In genomic region chr4:10655968-10656367, GRCh38 we compare ENCODE assay signal across 14 cellular contexts. TPM values are rescaled to one million over a fixed set of nuclear protein-coding genes. Genes with fewer than 3 reads are reported as not detected.
A peak's percentile ranks its signal among the peaks of the same experiment; 100 is the strongest.
DNase-seq lines count a peak whose midpoint lies in the region; ATAC-seq and TF ChIP-seq lines count a peak whose summit lies in the region.
"Had no signal": no experiment of that assay in that cellular context is flagged by ENCODE, and none has a peak within 500 bp of the region (broad histone marks: within the 10 kb centered on the region; RNA-seq: fewer than 3 reads in every experiment).

No MANE protein-coding gene starts in this region.

- H3K9me3 ChIP-seq in CD4-positive, alpha-beta T cell (ENCODE audit: control insufficient read depth, low read length), result no peaks in the 10 kb centered on the region
- H3K9me3 ChIP-seq in right atrium auricular region, result no peaks in the 10 kb centered on the region

- no peaks in the 10 kb centered on the region for H3K27me3 ChIP-seq in CD4-positive, alpha-beta T cell (ENCODE audit: control insufficient read depth, insufficient read depth, low read length)
- no peaks in the 10 kb centered on the region for H3K27me3 ChIP-seq in right atrium auricular region

- H3K27me3 Mint-ChIP-seq in CD4-positive, alpha-beta T cell, result peaks cover 5% of the 10 kb centered on the region
- no peaks in the 10 kb centered on the region for H3K27me3 Mint-ChIP-seq in activated naive CD8-positive, alpha-beta T cell

- no peaks in the 10 kb centered on the region for H3K36me3 ChIP-seq in right atrium auricular region

- in situ Hi-C loops in KBM-7 (cut with MboI; ENCODE audit: low pct_unique_long_range_greater_than_20kb, low sequenced_read_pairs), result no loop called here

- H3K4me1 Mint-ChIP-seq in CD4-positive, alpha-beta T cell (ENCODE audit: low read depth), result peaks cover 19% of the 10 kb centered on the region
- H3K4me1 Mint-ChIP-seq in activated naive CD8-positive, alpha-beta T cell (ENCODE audit: low read depth), result peaks cover 18% of the 10 kb centered on the region

- H3K27ac ChIP-seq in CD4-positive, alpha-beta T cell (ENCODE audit: low read depth, low read length), result no peak overlapping the region
- H3K27ac ChIP-seq in right atrium auricular region, result no peak overlapping the region

- H3K4me3 ChIP-seq in right atrium auricular region, result no peak overlapping the region
- H3K4me3 ChIP-seq: GM23338 had no signal

- POLR2A ChIA-PET in CD4-positive, alpha-beta T cell (lab: Charles Lee), result no interaction called here

- peak overlapping the region; percentile 18 for H3K4me3 Mint-ChIP-seq in CD4-positive, alpha-beta T cell
- H3K4me3 Mint-ChIP-seq in activated naive CD8-positive, alpha-beta T cell, result peak overlapping the region; percentile 21
- H3K4me3 Mint-ChIP-seq: GM23338 had no signal

- ATAC-seq in CD4-positive, alpha-beta T cell (ENCODE audit: poor library complexity), result no peak
- ATAC-seq in HG02678 (IDR thresholded peaks at IDR 0.05; ENCODE audit: unreplicated experiment), result peak; percentile 45
- no peak for ATAC-seq in HG03139 (IDR thresholded peaks at IDR 0.05; ENCODE audit: unreplicated experiment)
- ATAC-seq: GM23338 had no signal

- no peaks in the 10 kb centered on the region for H3K9me3 Mint-ChIP-seq in CD4-positive, alpha-beta T cell
- no peaks in the 10 kb centered on the region for H3K9me3 Mint-ChIP-seq in activated naive CD8-positive, alpha-beta T cell (ENCODE audit: low read depth)
- H3K9me3 Mint-ChIP-seq: GM23338 had no signal

- no peaks in the 10 kb centered on the region for H3K4me1 ChIP-seq in right atrium auricular region

- CTCF ChIA-PET in CD4-positive, alpha-beta T cell (lab: Charles Lee), result interaction anchor here (0.7 kb wide), 1 partner anchor 1079 kb away, joined by 3 read pairs; no protein-coding TSS in a partner anchor

- intact Hi-C loops in CD4-positive, alpha-beta T cell (cut with DNase I, micrococcal nuclease), result no loop called here

- DNase-seq in CD4-positive, alpha-beta T cell, result no peak
- DNase-seq in glomerular endothelial cell (ENCODE audit: extremely low read depth, low read depth, low spot score) (peak; percentile 83), RPMI8226 (no peak), right atrium auricular region (ENCODE audit: low spot score) (no peak), KBM-7 (no peak)
- DNase-seq: activated CD4-positive, alpha-beta T cell treated with anti-CD3 and anti-CD28 coated beads, Interleukin-2, amount 50 U/mL, for 48 hours; caudate nucleus; NCI-H2029; SHP77 treated with DMSO at 0.1 percent for 48 hours had no signal

- no peak overlapping the region for H3K27ac Mint-ChIP-seq in CD4-positive, alpha-beta T cell
- H3K27ac Mint-ChIP-seq in activated naive CD8-positive, alpha-beta T cell, result peak overlapping the region; percentile 47
- H3K27ac Mint-ChIP-seq: GM23338 had no signal

- H3K36me3 Mint-ChIP-seq in CD4-positive, alpha-beta T cell (ENCODE audit: low read depth), result no peaks in the 10 kb centered on the region
- H3K36me3 Mint-ChIP-seq in activated naive CD8-positive, alpha-beta T cell, result peaks cover 5% of the 10 kb centered on the region

- TF ChIP-seq CTCF in CD4-positive, alpha-beta T cell (IDR thresholded peaks at IDR 0.05), result no peak
- no peak for TF ChIP-seq CTCF in right atrium auricular region (IDR thresholded peaks at IDR 0.05)

RNA-seq across cellular contexts. Expression of gene CLNK, which starts 28.6 kb away (rescaled TPM):
- under 1 TPM; 0.05 to 0.17 TPM for total RNA-seq in CD4-positive, alpha-beta T cell
- total RNA-seq in glomerular endothelial cell (under 0.01 TPM in 1 of 2 replicates, not detected in the other), right atrium auricular region (not detected)
- total RNA-seq: GM23338, skeletal muscle tissue had no signal
